8 cellular contexts compared by ENCODE assay signal in the genomic region with DNA sequence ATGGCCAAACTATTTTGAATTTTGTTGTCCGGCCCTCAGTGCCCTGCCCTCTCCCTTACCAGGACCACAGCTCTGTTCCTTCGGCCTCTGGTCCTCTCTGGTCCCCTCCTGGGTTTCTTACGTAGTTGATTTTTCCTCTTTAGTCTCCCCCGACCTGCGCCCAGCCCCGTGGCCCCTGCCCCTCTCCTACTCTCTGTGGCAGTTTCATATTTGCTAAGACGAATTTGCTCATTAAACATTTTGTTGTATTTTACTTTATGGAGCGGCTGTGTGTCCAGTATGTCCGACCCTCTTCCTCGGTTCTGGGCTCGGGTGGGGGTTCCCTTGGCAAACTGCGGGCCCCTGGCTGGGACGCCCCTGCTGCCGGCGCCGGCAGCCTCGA. TPM values are rescaled to one million over a fixed set of nuclear protein-coding genes. Genes with fewer than 3 reads are reported as not detected.
DNase-seq lines count a peak whose midpoint lies in the region; ATAC-seq and TF ChIP-seq lines count a peak whose summit lies in the region.

No MANE protein-coding gene starts in this region.

- no peaks in the 10 kb centered on the region for H3K9me3 Mint-ChIP-seq in central memory CD8-positive, alpha-beta T cell

- peaks cover 39% of the 10 kb centered on the region for H3K36me3 ChIP-seq in muscle layer of colon (ENCODE audit: insufficient read depth, low read length)

- H3K9me3 ChIP-seq in muscle layer of colon (ENCODE audit: low read length), result no peaks in the 10 kb centered on the region

- no peak for TF ChIP-seq CTCF in AG09309 (IDR thresholded peaks at IDR 0.05; ENCODE audit: control insufficient read depth, insufficient read depth, low read depth, low read length, missing control alignments)

- H3K4me3 ChIP-seq in AG09309 (ENCODE audit: control insufficient read depth, low read depth, low read length) (peak overlapping the region; percentile 58), muscle layer of colon (ENCODE audit: low read depth in 1 of 2, low read length in 2 of 2) (peak overlapping the region; percentile 43 to 49)
- H3K4me3 ChIP-seq in Jurkat, Clone E6-1 (ENCODE audit: low read length), result peak overlapping the region; percentile 93

- peak overlapping the region; percentile 99 for H3K4me3 Mint-ChIP-seq in central memory CD8-positive, alpha-beta T cell

- H3K4me1 ChIP-seq in muscle layer of colon (ENCODE audit: insufficient read depth, low read length), result peaks cover 28% of the 10 kb centered on the region

- H3K27ac Mint-ChIP-seq in central memory CD8-positive, alpha-beta T cell (ENCODE audit: low read depth), result peak overlapping the region; percentile 99

- peak overlapping the region; percentile 41 for H3K27ac ChIP-seq in muscle layer of colon (ENCODE audit: low read depth, low read length)

- H3K9ac ChIP-seq in muscle layer of colon (ENCODE audit: low read length), result no peak overlapping the region

- H3K36me3 Mint-ChIP-seq in central memory CD8-positive, alpha-beta T cell (ENCODE audit: insufficient read depth), result peaks cover 50% of the 10 kb centered on the region

- H3K27me3 ChIP-seq in muscle layer of colon (ENCODE audit: control insufficient read depth in 1 of 2, insufficient read depth in 2 of 2, low read length in 2 of 2), result no peaks in the 10 kb centered on the region

- DNase-seq in AG09309 (ENCODE audit: low read depth) (no peak), ACHN (no peak)
- DNase-seq in Jurkat, Clone E6-1 (ENCODE audit: low read depth, low spot score), result no peak
- no peak for DNase-seq in central memory CD8-positive, alpha-beta T cell (ENCODE audit: low spot score in 2 of 2)

- no peaks in the 10 kb centered on the region for H3K27me3 Mint-ChIP-seq in central memory CD8-positive, alpha-beta T cell

- peaks cover 66% of the 10 kb centered on the region for H3K4me1 Mint-ChIP-seq in central memory CD8-positive, alpha-beta T cell

- in situ Hi-C loops in ACHN (cut with HindIII; ENCODE audit: low pct_ligation_motif_present, low pct_unique_long_range_greater_than_20kb, low sequenced_read_pairs), result no loop called here

- no peak for ATAC-seq in central memory CD8-positive, alpha-beta T cell (replicated peaks; ENCODE audit: extremely low read depth, poor library complexity, severe bottlenecking)
- no peak for ATAC-seq in HG03045 (IDR thresholded peaks at IDR 0.05; ENCODE audit: unreplicated experiment)
- ATAC-seq in GM19328 (IDR thresholded peaks at IDR 0.05; ENCODE audit: unreplicated experiment), result no peak
- no peak for ATAC-seq in HG02840 (IDR thresholded peaks at IDR 0.05; ENCODE audit: low FRiP score, unreplicated experiment)

RNA-seq across cellular contexts. Expression of a gene that starts 0.6 kb away (rescaled TPM):
- 74.3 TPM for polyA plus RNA-seq in Jurkat, Clone E6-1 (2012; ENCODE audit: insufficient read depth, insufficient read length)

RNA-seq across cellular contexts. Expression of a gene that starts 19.6 kb away (rescaled TPM):
- polyA plus RNA-seq in Jurkat, Clone E6-1 (2012; ENCODE audit: insufficient read depth, insufficient read length), result 313 TPM

RNA-seq across cellular contexts. Expression of a gene that starts 26.4 kb away (rescaled TPM):
- 2.6 TPM for polyA plus RNA-seq in Jurkat, Clone E6-1 (2012; ENCODE audit: insufficient read depth, insufficient read length)

RNA-seq across cellular contexts. Expression of a gene that starts 31.0 kb away (rescaled TPM):
- 26.5 TPM for polyA plus RNA-seq in Jurkat, Clone E6-1 (2012; ENCODE audit: insufficient read depth, insufficient read length)

RNA-seq across cellular contexts. Expression of a gene that starts 33.6 kb away (rescaled TPM):
- 26.3 TPM for polyA plus RNA-seq in Jurkat, Clone E6-1 (2012; ENCODE audit: insufficient read depth, insufficient read length)
